Comparison of ENCODE assay signal across 9 cellular contexts in the genomic region with DNA sequence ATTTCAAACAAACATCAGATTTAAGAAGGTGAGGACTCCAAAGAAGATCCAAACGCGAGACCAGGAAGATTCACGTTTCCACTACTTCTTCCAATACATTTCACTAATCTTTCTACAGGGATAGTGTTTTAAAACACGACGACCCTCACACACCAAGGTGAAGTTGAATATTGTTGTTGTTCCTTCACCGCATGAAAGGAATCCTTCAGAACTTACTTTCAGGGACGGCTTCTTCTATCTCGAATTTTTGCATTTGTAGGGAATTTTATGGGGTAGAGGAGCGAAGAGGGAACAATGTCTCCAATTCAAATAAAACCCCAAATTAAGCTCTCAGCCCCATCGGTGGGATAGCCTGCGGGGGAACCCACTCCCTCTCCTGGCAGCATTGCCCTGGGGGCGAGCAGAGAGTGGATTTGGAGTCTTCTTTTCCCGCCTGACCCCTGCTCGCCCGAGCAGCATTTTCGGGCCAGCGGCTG. TPM values are rescaled to one million over a fixed set of nuclear protein-coding genes. Genes with fewer than 3 reads are reported as not detected.
DNase-seq lines count a peak whose midpoint lies in the region; ATAC-seq and TF ChIP-seq lines count a peak whose summit lies in the region.
"Had no signal": no experiment of that assay in that cellular context is flagged by ENCODE, and none has a peak within 500 bp of the region (broad histone marks: within the 10 kb centered on the region; RNA-seq: fewer than 3 reads in every experiment).

No MANE protein-coding gene starts in this region.

- no peak for ATAC-seq in stimulated activated memory B cell treated with anti-CD40 and anti-IgM and Interleukin-4, amounts not matched to agents 10 μg/mL and 1 μg/mL and 100 μg/mL, for 72 hours
- ATAC-seq in HG02884 (IDR thresholded peaks at IDR 0.05; ENCODE audit: unreplicated experiment), result no peak

- peak overlapping the region; percentile 97 for H3K4me3 Mint-ChIP-seq in activated CD4-positive, alpha-beta T cell treated with anti-CD3 and anti-CD28 coated beads, Interleukin-2, amount 10 ng/mL, durations not matched to agents 7 days and 5 days
- H3K4me3 Mint-ChIP-seq in stimulated activated memory B cell treated with anti-CD40 and anti-IgM and Interleukin-4, amounts not matched to agents 10 μg/mL and 1 μg/mL and 100 μg/mL, for 72 hours, result peak overlapping the region; percentile 65

- H3K9me2 ChIP-seq in hepatocyte (replicated peaks; ENCODE audit: insufficient read depth), result no peaks in the 10 kb centered on the region

- no peaks in the 10 kb centered on the region for H3K9me3 Mint-ChIP-seq in activated CD4-positive, alpha-beta T cell treated with anti-CD3 and anti-CD28 coated beads, Interleukin-2, amount 10 ng/mL, durations not matched to agents 7 days and 5 days
- H3K9me3 Mint-ChIP-seq in stimulated activated memory B cell treated with anti-CD40 and anti-IgM and Interleukin-4, amounts not matched to agents 10 μg/mL and 1 μg/mL and 100 μg/mL, for 72 hours, result no peaks in the 10 kb centered on the region

- H3K36me3 Mint-ChIP-seq in activated CD4-positive, alpha-beta T cell treated with anti-CD3 and anti-CD28 coated beads, Interleukin-2, amount 10 ng/mL, durations not matched to agents 7 days and 5 days (ENCODE audit: low read depth), result peaks cover 27% of the 10 kb centered on the region
- no peaks in the 10 kb centered on the region for H3K36me3 Mint-ChIP-seq in stimulated activated memory B cell treated with anti-CD40 and anti-IgM and Interleukin-4, amounts not matched to agents 10 μg/mL and 1 μg/mL and 100 μg/mL, for 72 hours

- H3K27ac Mint-ChIP-seq in activated CD4-positive, alpha-beta T cell treated with anti-CD3 and anti-CD28 coated beads, Interleukin-2, amount 10 ng/mL, durations not matched to agents 7 days and 5 days, result peak overlapping the region; percentile 39
- H3K27ac Mint-ChIP-seq in stimulated activated memory B cell treated with anti-CD40 and anti-IgM and Interleukin-4, amounts not matched to agents 10 μg/mL and 1 μg/mL and 100 μg/mL, for 72 hours, result no peak overlapping the region

- POLR2A ChIA-PET in activated CD4-positive, alpha-beta T cell treated with anti-CD3 and anti-CD28 coated beads, Interleukin-2, amount 10 ng/mL, durations not matched to agents 7 days and 5 days (lab: Charles Lee), result interaction anchor here (1.0 kb wide), 1 partner anchor 235 kb away, joined by 4 read pairs; no protein-coding TSS in a partner anchor

- no peak for DNase-seq in activated CD4-positive, alpha-beta T cell treated with anti-CD3 and anti-CD28 coated beads, Interleukin-2, amount 10 ng/mL, durations not matched to agents 7 days and 5 days
- DNase-seq in activated CD4-positive, alpha-beta T cell treated with anti-CD3 and anti-CD28 coated beads, Interleukin-2, amount 50 U/mL, for 48 hours, result no peak
- DNase-seq in hepatocyte (ENCODE audit: low spot score) (no peak), CD1c-positive myeloid dendritic cell (ENCODE audit: extremely low spot score) (no peak), LoVo (ENCODE audit: low spot score) (no peak)

- H3K27me3 ChIP-seq in hepatocyte, result peaks cover 83% of the 10 kb centered on the region

- H3K27me3 Mint-ChIP-seq in activated CD4-positive, alpha-beta T cell treated with anti-CD3 and anti-CD28 coated beads, Interleukin-2, amount 10 ng/mL, durations not matched to agents 7 days and 5 days, result peaks cover 33% of the 10 kb centered on the region
- peaks cover 90% of the 10 kb centered on the region for H3K27me3 Mint-ChIP-seq in stimulated activated memory B cell treated with anti-CD40 and anti-IgM and Interleukin-4, amounts not matched to agents 10 μg/mL and 1 μg/mL and 100 μg/mL, for 72 hours

- no peaks in the 10 kb centered on the region for H4K20me1 ChIP-seq in hepatocyte (ENCODE audit: insufficient read depth, poor library complexity, severe bottlenecking)

- no peak overlapping the region for H3K27ac ChIP-seq in hepatocyte
- H3K27ac ChIP-seq: ovary had no signal

- TF ChIP-seq CTCF in WI38 (IDR thresholded peaks at IDR 0.05; ENCODE audit: low read depth, low read length) (no peak), hepatocyte (IDR thresholded peaks at IDR 0.05; ENCODE audit: poor library complexity) (no peak)

- no peaks in the 10 kb centered on the region for H3K36me3 ChIP-seq in hepatocyte (replicated peaks; ENCODE audit: insufficient read depth, low read depth)
- H3K36me3 ChIP-seq: ovary had no signal

- CTCF ChIA-PET in activated CD4-positive, alpha-beta T cell treated with anti-CD3 and anti-CD28 coated beads, Interleukin-2, amount 10 ng/mL, durations not matched to agents 7 days and 5 days (lab: Charles Lee), result interaction anchor here (0.9 to 1.0 kb wide), 2 partner anchors 20 to 87 kb away, joined by 3 to 4 read pairs; no protein-coding TSS in a partner anchor

- no peak overlapping the region for H2AFZ ChIP-seq in hepatocyte

- H3K79me2 ChIP-seq in hepatocyte, result peaks cover 6% of the 10 kb centered on the region

- H3K9me3 ChIP-seq in hepatocyte (ENCODE audit: low read depth), result no peaks in the 10 kb centered on the region
- H3K9me3 ChIP-seq: ovary had no signal

- peaks cover 31% of the 10 kb centered on the region for H3K4me1 Mint-ChIP-seq in activated CD4-positive, alpha-beta T cell treated with anti-CD3 and anti-CD28 coated beads, Interleukin-2, amount 10 ng/mL, durations not matched to agents 7 days and 5 days
- peaks cover 50% of the 10 kb centered on the region for H3K4me1 Mint-ChIP-seq in stimulated activated memory B cell treated with anti-CD40 and anti-IgM and Interleukin-4, amounts not matched to agents 10 μg/mL and 1 μg/mL and 100 μg/mL, for 72 hours

- H3K4me3 ChIP-seq in WI38 (ENCODE audit: low read depth, low read length) (peak overlapping the region; percentile 73; the same call in 1 of the 2 replicates), hepatocyte (no peak overlapping the region)

- H3K4me2 ChIP-seq in hepatocyte, result peak overlapping the region; percentile 91

- 13% methylated on average over 17 of the region's 17 CpGs for WGBS in hepatocyte (ENCODE audit: low lambda C conversion rate, missing lambda C conversion rate)

- peaks cover 36% of the 10 kb centered on the region for H3K4me1 ChIP-seq in hepatocyte (ENCODE audit: insufficient read depth)

RNA-seq across cellular contexts. Expression of gene GATA3, which starts 1.5 kb away (rescaled TPM):
- 10 to 100 TPM; 48.1 to 52.0 TPM for total RNA-seq in activated CD4-positive, alpha-beta T cell treated with anti-CD3 and anti-CD28 coated beads, Interleukin-2, amount 10 ng/mL, durations not matched to agents 7 days and 5 days
- 0.96 and 2.4 TPM in 2 replicates for total RNA-seq in hepatocyte
- polyA plus RNA-seq in hepatocyte, result 15.4 and 27.1 TPM in 2 replicates

Comparison
In these comparisons a context has a peak if more than half of its experiments do, and no peak if none do; other contexts are left out.
1. RNA of gene GATA3, which starts 1.5 kb away (total RNA-seq): 48.1 to 52.0 TPM in activated CD4-positive, alpha-beta T cell treated with anti-CD3 and anti-CD28 coated beads, Interleukin-2, amount 10 ng/mL, durations not matched to agents 7 days and 5 days; 0.96 to 2.4 TPM in hepatocyte; every median in the first group is over 10 times any median in the second.